ENCODE assay signal across 8 cellular contexts in genomic region chr10:70656489-70656888, GRCh38. TPM values are rescaled to one million over a fixed set of nuclear protein-coding genes. Genes with fewer than 3 reads are reported as not detected.
DNase-seq lines count a peak whose midpoint lies in the region; ATAC-seq, FAIRE-seq and TF ChIP-seq lines count a peak whose summit lies in the region.

No MANE protein-coding gene starts in this region.

- H3K4me1 Mint-ChIP-seq in T-helper 2 cell treated with Interferon-gamma antibody and Interleukin-4, amounts not matched to agents 5 μg/mL and 100 μg/mL, for 36 hours (ENCODE audit: low read depth) = peaks cover 9% of the 10 kb centered on the region
- peaks cover 14% of the 10 kb centered on the region for H3K4me1 Mint-ChIP-seq in stimulated activated effector memory CD8-positive, alpha-beta T cell treated with anti-CD3 and anti-CD28 coated beads, Interleukin-12 subunit alpha, Interleukin-12 subunit beta, amount 100 ng/mL, for 72 hours

- H3K4me3 Mint-ChIP-seq in T-helper 2 cell treated with Interferon-gamma antibody and Interleukin-4, amounts not matched to agents 5 μg/mL and 100 μg/mL, for 36 hours = no peak overlapping the region
- peak overlapping the region; percentile 21 for H3K4me3 Mint-ChIP-seq in stimulated activated effector memory CD8-positive, alpha-beta T cell treated with anti-CD3 and anti-CD28 coated beads, Interleukin-12 subunit alpha, Interleukin-12 subunit beta, amount 100 ng/mL, for 72 hours

- no peak overlapping the region for H3K4me3 ChIP-seq in vagina

- no peak for TF ChIP-seq CTCF in vagina (IDR thresholded peaks at IDR 0.05)

- no peaks in the 10 kb centered on the region for H3K27me3 ChIP-seq in vagina

- H3K9me3 Mint-ChIP-seq in T-helper 2 cell treated with Interferon-gamma antibody and Interleukin-4, amounts not matched to agents 5 μg/mL and 100 μg/mL, for 36 hours = peaks cover 17% of the 10 kb centered on the region
- peaks cover 2% of the 10 kb centered on the region for H3K9me3 Mint-ChIP-seq in stimulated activated effector memory CD8-positive, alpha-beta T cell treated with anti-CD3 and anti-CD28 coated beads, Interleukin-12 subunit alpha, Interleukin-12 subunit beta, amount 100 ng/mL, for 72 hours

- TF ChIP-seq POLR2A in GM12892 (IDR thresholded peaks at IDR 0.05; ENCODE audit: low read depth, low read length) (no peak), vagina (IDR thresholded peaks at IDR 0.05) (no peak)

- ATAC-seq in HG02588 (IDR thresholded peaks at IDR 0.05; ENCODE audit: unreplicated experiment) (peak; percentile 84), HG03159 (IDR thresholded peaks at IDR 0.05; ENCODE audit: unreplicated experiment) (no peak)
- peak; percentile 99 for ATAC-seq in stimulated activated effector memory CD8-positive, alpha-beta T cell treated with anti-CD3 and anti-CD28 coated beads, Interleukin-12 subunit alpha, Interleukin-12 subunit beta, amount 100 ng/mL, for 72 hours

- no peak overlapping the region for H3K27ac Mint-ChIP-seq in T-helper 2 cell treated with Interferon-gamma antibody and Interleukin-4, amounts not matched to agents 5 μg/mL and 100 μg/mL, for 36 hours
- peak overlapping the region; percentile 27 for H3K27ac Mint-ChIP-seq in stimulated activated effector memory CD8-positive, alpha-beta T cell treated with anti-CD3 and anti-CD28 coated beads, Interleukin-12 subunit alpha, Interleukin-12 subunit beta, amount 100 ng/mL, for 72 hours

- H3K36me3 ChIP-seq in vagina = no peaks in the 10 kb centered on the region

- intact Hi-C loops in vagina (cut with DNase I) = no loop called here

- H3K9me3 ChIP-seq in vagina = peaks cover 5% of the 10 kb centered on the region

- no peak overlapping the region for H3K27ac ChIP-seq in vagina

- peaks cover 7% of the 10 kb centered on the region for H3K4me1 ChIP-seq in vagina

- DNase-seq in GM12892 (ENCODE audit: insufficient read length) (peak; percentile 49), fibroblast of peridontal ligament (ENCODE audit: extremely low read depth) (peak; percentile 97), vagina (ENCODE audit: extremely low spot score in 2 of 2) (no peak)
- DNase-seq in T-helper 2 cell treated with Interferon-gamma antibody and Interleukin-4, amounts not matched to agents 5 μg/mL and 100 μg/mL, for 36 hours (ENCODE audit: low spot score) = peak; percentile 79
- DNase-seq in stimulated activated effector memory CD8-positive, alpha-beta T cell treated with anti-CD3 and anti-CD28 coated beads, Interleukin-12 subunit alpha, Interleukin-12 subunit beta, amount 100 ng/mL, for 72 hours (ENCODE audit: low spot score in 2 of 2) = peak; percentile 26 to 64
- DNase-seq in effector CD8-positive, alpha-beta T cell (lab: John Stamatoyannopoulos, UW) = no peak

- H3K27me3 Mint-ChIP-seq in T-helper 2 cell treated with Interferon-gamma antibody and Interleukin-4, amounts not matched to agents 5 μg/mL and 100 μg/mL, for 36 hours (ENCODE audit: low read depth) = peaks cover 3% of the 10 kb centered on the region

- no peaks in the 10 kb centered on the region for H3K36me3 Mint-ChIP-seq in T-helper 2 cell treated with Interferon-gamma antibody and Interleukin-4, amounts not matched to agents 5 μg/mL and 100 μg/mL, for 36 hours (ENCODE audit: low read depth)
- no peaks in the 10 kb centered on the region for H3K36me3 Mint-ChIP-seq in stimulated activated effector memory CD8-positive, alpha-beta T cell treated with anti-CD3 and anti-CD28 coated beads, Interleukin-12 subunit alpha, Interleukin-12 subunit beta, amount 100 ng/mL, for 72 hours

- peak; percentile 94 for FAIRE-seq in GM12892 (lab: Jason Lieb, UNC)

RNA-seq across cellular contexts. Expression of gene ADAMTS14, which starts 15.8 kb away (rescaled TPM):
- polyA plus RNA-seq in GM12892 (2012; ENCODE audit: missing spikeins) = 0.28 TPM
- total RNA-seq in vagina = not detected

RNA-seq across cellular contexts. Expression of gene PRF1, which starts 53.9 kb away (rescaled TPM):
- 2.7 TPM for polyA plus RNA-seq in GM12892 (2012; ENCODE audit: missing spikeins)
- total RNA-seq in vagina = 20.9 TPM

Comparison
In these comparisons a context has a peak if more than half of its experiments do, and no peak if none do; other contexts are left out.
1. DNase-seq: peak in GM12892 (single experiment), T-helper 2 cell treated with Interferon-gamma antibody and Interleukin-4, amounts not matched to agents 5 μg/mL and 100 μg/mL, for 36 hours (single experiment), fibroblast of peridontal ligament (single experiment) and stimulated activated effector memory CD8-positive, alpha-beta T cell treated with anti-CD3 and anti-CD28 coated beads, Interleukin-12 subunit alpha, Interleukin-12 subunit beta, amount 100 ng/mL, for 72 hours (2 of 2); none in vagina (0 of 2) and effector CD8-positive, alpha-beta T cell (single experiment).